ENCODE assay signal across 8 cellular contexts in genomic region chr14:72291908-72292688, GRCh38.
A peak's percentile ranks its signal among the peaks of the same experiment; 100 is the strongest.
DNase-seq lines count a peak whose midpoint lies in the region; ATAC-seq and TF ChIP-seq lines count a peak whose summit lies in the region.

No MANE protein-coding gene starts in this region.

- H3K27me3 ChIP-seq in brain microvascular endothelial cell (replicated peaks) = no peaks in the 10 kb centered on the region

- DNase-seq in AG09309 (ENCODE audit: low read depth) (peak; percentile 41), ELR (ENCODE audit: low read depth) (peak; percentile 78), NCI-H2227 treated with DMSO at 0.1 percent for 48 hours (lab: John Stamatoyannopoulos, UW) (peak; percentile 38), brain microvascular endothelial cell (peak; percentile 52), inferior parietal cortex (ENCODE audit: extremely low spot score) (peak; percentile 84), superior temporal gyrus (ENCODE audit: extremely low spot score) (peak; percentile 87), T-helper 9 cell (no peak)

- in situ Hi-C loops in brain microvascular endothelial cell (cut with HindIII; ENCODE audit: low pct_ligation_motif_present, low sequenced_read_pairs) = no loop called here

- TF ChIP-seq CTCF in AG09309 (IDR thresholded peaks at IDR 0.05; ENCODE audit: control insufficient read depth, insufficient read depth, low read depth, low read length, missing control alignments) = peak; percentile 67
- TF ChIP-seq CTCF in brain microvascular endothelial cell (IDR thresholded peaks at IDR 0.05; ENCODE audit: low read depth, low read length, missing control alignments) = peak; percentile 66

- H3K36me3 ChIP-seq in brain microvascular endothelial cell (replicated peaks) = no peaks in the 10 kb centered on the region

- no peak overlapping the region for H3K27ac ChIP-seq in brain microvascular endothelial cell

- ATAC-seq in GM21526 (IDR thresholded peaks at IDR 0.05; ENCODE audit: low FRiP score, unreplicated experiment) = no peak

- H3K4me3 ChIP-seq in AG09309 (ENCODE audit: control insufficient read depth, low read depth, low read length) (no peak overlapping the region), brain microvascular endothelial cell (ENCODE audit: low read depth, low read length) (no peak overlapping the region)
